Comparison of ENCODE assay signal across 22 cellular contexts in genomic region chr19:40216013-40216776, GRCh38. TPM values are rescaled to one million over a fixed set of nuclear protein-coding genes. Genes with fewer than 3 reads are reported as not detected.
DNase-seq lines count a peak whose midpoint lies in the region; ATAC-seq, FAIRE-seq and TF ChIP-seq lines count a peak whose summit lies in the region.
"Had no signal": no experiment of that assay in that cellular context is flagged by ENCODE, and none has a peak within 500 bp of the region (broad histone marks: within the 10 kb centered on the region; RNA-seq: fewer than 3 reads in every experiment).

No MANE protein-coding gene starts in this region.

- peaks cover 12% of the 10 kb centered on the region for H3K4me1 ChIP-seq in astrocyte (ENCODE audit: insufficient read depth, low read length)

- peak overlapping the region; percentile 11 for H3K4me3 Mint-ChIP-seq in astrocyte (ENCODE audit: unreplicated experiment)
- no peak overlapping the region for H3K4me3 Mint-ChIP-seq in nephron progenitor cell
- no peak overlapping the region for H3K4me3 Mint-ChIP-seq in CD4-positive, alpha-beta T cell

- H3K27ac ChIP-seq in astrocyte (ENCODE audit: low read depth, low read length), result no peak overlapping the region
- no peak overlapping the region for H3K27ac ChIP-seq in CD4-positive, alpha-beta T cell (ENCODE audit: low read depth, low read length)
- H3K27ac ChIP-seq: epithelial cell of prostate had no signal

- H3K9me3 Mint-ChIP-seq in astrocyte (ENCODE audit: unreplicated experiment), result no peaks in the 10 kb centered on the region
- H3K9me3 Mint-ChIP-seq in nephron progenitor cell, result no peaks in the 10 kb centered on the region
- no peaks in the 10 kb centered on the region for H3K9me3 Mint-ChIP-seq in CD4-positive, alpha-beta T cell
- H3K9me3 Mint-ChIP-seq: activated T-helper 2 cell treated with anti-CD3 and anti-CD28 coated beads, Interferon-gamma antibody, Interleukin-2, Interleukin-4, amounts not matched to agents 10 μg/mL and 5 μg/mL and 100 μg/mL, durations not matched to agents 14 hours and 24 hours and 36 hours; IgD-negative memory B cell had no signal

- CTCF ChIA-PET in CD4-positive, alpha-beta T cell (lab: Charles Lee), result no interaction called here

- TF ChIP-seq CTCF in astrocyte (IDR thresholded peaks at IDR 0.05; ENCODE audit: insufficient read depth, low read depth, low read length), result no peak
- TF ChIP-seq CTCF in nephron progenitor cell (IDR thresholded peaks at IDR 0.05), result no peak
- TF ChIP-seq CTCF in CD4-positive, alpha-beta T cell (IDR thresholded peaks at IDR 0.05), result no peak

- H3K36me3 ChIP-seq in astrocyte (ENCODE audit: insufficient read depth, low read length), result no peaks in the 10 kb centered on the region

- H2AFZ ChIP-seq in astrocyte (ENCODE audit: low read depth, low read length), result no peak overlapping the region

- H3K36me3 Mint-ChIP-seq in astrocyte (ENCODE audit: low read depth, unreplicated experiment), result peaks cover 5% of the 10 kb centered on the region
- peaks cover 8% of the 10 kb centered on the region for H3K36me3 Mint-ChIP-seq in nephron progenitor cell (ENCODE audit: low read depth)
- peaks cover 4% of the 10 kb centered on the region for H3K36me3 Mint-ChIP-seq in CD4-positive, alpha-beta T cell (ENCODE audit: low read depth)

- H3K9me3 ChIP-seq in astrocyte (ENCODE audit: insufficient read depth, low read depth, low read length), result no peaks in the 10 kb centered on the region
- no peaks in the 10 kb centered on the region for H3K9me3 ChIP-seq in CD4-positive, alpha-beta T cell (ENCODE audit: control insufficient read depth, low read length)

- no peak overlapping the region for H3K4me2 ChIP-seq in astrocyte (ENCODE audit: low read length)

- H3K4me1 Mint-ChIP-seq in astrocyte (ENCODE audit: low read depth, unreplicated experiment) (peaks cover 12% of the 10 kb centered on the region), nephron progenitor cell (no peaks in the 10 kb centered on the region)
- H3K4me1 Mint-ChIP-seq in CD4-positive, alpha-beta T cell (ENCODE audit: low read depth), result no peaks in the 10 kb centered on the region

- H3K27me3 ChIP-seq in astrocyte (ENCODE audit: insufficient read depth, low read length), result peaks cover 18% of the 10 kb centered on the region
- H3K27me3 ChIP-seq in CD4-positive, alpha-beta T cell (ENCODE audit: control insufficient read depth, insufficient read depth, low read length), result peaks cover 38% of the 10 kb centered on the region

- peaks cover 18% of the 10 kb centered on the region for H3K27me3 Mint-ChIP-seq in astrocyte (ENCODE audit: low read depth, unreplicated experiment)
- H3K27me3 Mint-ChIP-seq in nephron progenitor cell (ENCODE audit: low read depth, poor library complexity), result peaks cover 67% of the 10 kb centered on the region
- peaks cover 44% of the 10 kb centered on the region for H3K27me3 Mint-ChIP-seq in CD4-positive, alpha-beta T cell

- H3K4me3 ChIP-seq in astrocyte (ENCODE audit: insufficient read depth, low read depth, low read length), result no peak overlapping the region

- no peak for ATAC-seq in CD4-positive, alpha-beta T cell (ENCODE audit: poor library complexity)

- POLR2A ChIA-PET in CD4-positive, alpha-beta T cell (lab: Charles Lee), result no interaction called here

- peak overlapping the region; percentile 5 for H3K27ac Mint-ChIP-seq in astrocyte (ENCODE audit: unreplicated experiment)
- peak overlapping the region; percentile 23 for H3K27ac Mint-ChIP-seq in nephron progenitor cell
- no peak overlapping the region for H3K27ac Mint-ChIP-seq in CD4-positive, alpha-beta T cell
- H3K27ac Mint-ChIP-seq: activated T-helper 2 cell treated with anti-CD3 and anti-CD28 coated beads, Interferon-gamma antibody, Interleukin-2, Interleukin-4, amounts not matched to agents 10 μg/mL and 5 μg/mL and 100 μg/mL, durations not matched to agents 14 hours and 24 hours and 36 hours; CD14-positive monocyte had no signal

- H4K20me1 ChIP-seq in astrocyte (ENCODE audit: insufficient read depth, low read length), result peaks cover 5% of the 10 kb centered on the region

- DNase-seq in NCI-H187 treated with DMSO at 0.1 percent for 48 hours (lab: John Stamatoyannopoulos, UW), result peak; percentile 26
- DNase-seq in NCI-H187 (lab: John Stamatoyannopoulos, UW), result no peak
- peak; percentile 18 for DNase-seq in NCI-H1105 (lab: John Stamatoyannopoulos, UW)
- no peak for DNase-seq in astrocyte (ENCODE audit: low read depth)
- no peak for DNase-seq in nephron progenitor cell
- DNase-seq in activated gamma-delta T cell treated with Interleukin-2 at 50 U/mL for 16 hours, result no peak
- DNase-seq in CD4-positive, alpha-beta T cell, result no peak
- no peak for DNase-seq in Ammon's horn (ENCODE audit: low spot score)
- DNase-seq: 8988T; activated CD8-positive, alpha-beta memory T cell treated with anti-CD3 and anti-CD28 coated beads for 24 hours; aorta; NCI-H1092; NCI-H446; occipital lobe; stimulated activated CD4-positive, alpha-beta T cell treated with anti-CD3 and anti-CD28 coated beads, Interleukin-4, amount 100 ng/mL, for 24 hours had no signal

- no peak for FAIRE-seq in astrocyte (lab: Jason Lieb, UNC)
- FAIRE-seq: colon had no signal

- no peak overlapping the region for H3K9ac ChIP-seq in astrocyte (ENCODE audit: low read length)

- intact Hi-C loops in CD4-positive, alpha-beta T cell (cut with DNase I, micrococcal nuclease), result no loop called here

- no peaks in the 10 kb centered on the region for H3K79me2 ChIP-seq in astrocyte (ENCODE audit: insufficient read depth, low read length)

RNA-seq across cellular contexts. Expression of gene TTC9B, which starts 2.0 kb away (rescaled TPM):
- not detected in 2 replicates for total RNA-seq in astrocyte
- not detected for total RNA-seq in CD4-positive, alpha-beta T cell
- total RNA-seq: activated T-helper 2 cell treated with anti-CD3 and anti-CD28 coated beads, Interferon-gamma antibody, Interleukin-2, Interleukin-4, amounts not matched to agents 10 μg/mL and 5 μg/mL and 100 μg/mL, durations not matched to agents 14 hours and 24 hours and 36 hours; aorta; mesenteric fat pad; skeletal muscle tissue had no signal

RNA-seq across cellular contexts. Expression of gene CCNP, which starts 10.3 kb away (rescaled TPM):
- total RNA-seq in astrocyte, result 0.43 and 0.62 TPM in 2 replicates
- total RNA-seq in CD4-positive, alpha-beta T cell, result 1 to 10 TPM; 1.2 to 1.7 TPM
- total RNA-seq: skeletal muscle tissue had no signal

RNA-seq across cellular contexts. Expression of gene MAP3K10, which starts 25.0 kb away (rescaled TPM):
- total RNA-seq in astrocyte, result 17.2 and 19.0 TPM in 2 replicates
- 10 to 100 TPM; 20.8 to 21.7 TPM for total RNA-seq in CD4-positive, alpha-beta T cell

Comparison
In these comparisons a context has a peak if more than half of its experiments do, and no peak if none do; other contexts are left out.
1. DNase-seq: peak in NCI-H187 treated with DMSO at 0.1 percent for 48 hours (single experiment) and NCI-H1105 (single experiment); none in NCI-H187 (0 of 2), astrocyte (single experiment), nephron progenitor cell (single experiment), activated gamma-delta T cell treated with Interleukin-2 at 50 U/mL for 16 hours (single experiment), CD4-positive, alpha-beta T cell (0 of 10) and Ammon's horn (single experiment).